Comparison of ENCODE assay signal across 1 cellular context in the genomic region with DNA sequence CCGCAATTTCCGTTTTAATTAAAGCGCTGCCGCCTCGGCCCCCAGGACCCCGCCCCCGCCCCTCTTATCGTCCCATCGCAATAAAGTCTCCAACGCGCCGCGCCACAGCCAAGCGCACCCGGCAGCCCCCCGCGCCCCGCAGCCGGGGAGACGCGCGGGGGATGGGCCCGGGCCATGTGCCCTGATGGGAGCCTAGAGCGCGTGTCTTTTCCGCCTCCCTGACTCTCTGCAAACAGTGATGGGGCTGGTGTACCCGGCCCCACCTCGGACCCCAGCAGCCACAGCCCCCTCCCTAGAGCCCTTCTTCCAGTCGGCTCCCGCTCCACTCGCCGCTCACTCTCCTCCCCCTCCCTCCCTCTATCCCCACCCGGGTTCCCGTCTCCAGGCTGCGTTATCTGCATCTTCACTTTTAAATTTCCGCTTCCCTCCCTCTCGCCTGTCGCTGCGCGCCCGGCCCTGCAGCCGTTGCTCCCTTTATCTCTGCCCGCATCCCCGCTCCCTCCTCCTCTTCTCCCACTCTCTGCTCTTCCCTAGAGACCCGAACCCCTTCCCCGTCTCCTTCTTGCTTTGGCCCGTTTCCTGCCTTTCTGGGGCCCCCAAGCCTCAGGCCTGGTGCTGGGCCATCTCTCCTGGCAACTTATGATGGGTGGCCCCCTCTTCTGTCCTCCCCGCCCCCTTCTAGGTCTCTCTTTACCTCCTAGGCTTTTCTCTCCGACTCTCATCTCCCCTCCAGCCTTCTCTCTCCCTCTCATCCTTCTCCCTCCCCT.
TF ChIP-seq lines count a peak whose summit lies in the region.

No MANE protein-coding gene starts in this region.

TF ChIP-seq in SK-N-SH, 30 proteins besides CTCF, POLR2A, EP300 and RAD21:
- TF ChIP-seq FOXJ3 (CRISPR knock-in tag; IDR thresholded peaks at IDR 0.05) (peak; percentile 38; the same call in 1 of the 2 replicates), MXI1 (IDR thresholded peaks at IDR 0.05; ENCODE audit: low read depth, low read length) (peak; percentile 72; the same call in 1 of the 2 replicates), YY1 (IDR thresholded peaks at IDR 0.05; ENCODE audit: low read depth) (no peak), CHD2 (IDR thresholded peaks at IDR 0.05; ENCODE audit: low read length, partially characterized antibody) (peak; percentile 36), GATA2 (CRISPR knock-in tag; IDR thresholded peaks at IDR 0.05) (peak; percentile 79), FOXM1 (IDR thresholded peaks at IDR 0.05; ENCODE audit: low read depth) (no peak), SMC3 (IDR thresholded peaks at IDR 0.05; ENCODE audit: low read depth, low read length) (no peak), TAF1 (IDR thresholded peaks at IDR 0.05; ENCODE audit: borderline replicate concordance, low read depth, low read length) (no peak)
- TF ChIP-seq, protein P1, sequence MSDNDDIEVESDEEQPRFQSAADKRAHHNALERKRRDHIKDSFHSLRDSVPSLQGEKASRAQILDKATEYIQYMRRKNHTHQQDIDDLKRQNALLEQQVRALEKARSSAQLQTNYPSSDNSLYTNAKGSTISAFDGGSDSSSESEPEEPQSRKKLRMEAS (IDR thresholded peaks at IDR 0.05; ENCODE audit: low read depth): no peak
